In genomic region chrX:42456301-42456700, GRCh38 we compare ENCODE assay signal across 18 cellular contexts.
DNase-seq lines count a peak whose midpoint lies in the region; ATAC-seq and TF ChIP-seq lines count a peak whose summit lies in the region.
"Had no signal": no experiment of that assay in that cellular context is flagged by ENCODE, and none has a peak within 500 bp of the region (broad histone marks: within the 10 kb centered on the region; RNA-seq: fewer than 3 reads in every experiment).

No MANE protein-coding gene starts in this region.

- H3K9me3 ChIP-seq in left lung = no peaks in the 10 kb centered on the region
- H3K9me3 ChIP-seq in thyroid gland = no peaks in the 10 kb centered on the region
- H3K9me3 ChIP-seq: A549, BLaER1 had no signal

- H3K9me3 Mint-ChIP-seq in endothelial cell (ENCODE audit: unreplicated experiment) = no peaks in the 10 kb centered on the region
- H3K9me3 Mint-ChIP-seq: CD4-positive, alpha-beta memory T cell had no signal

- no peak overlapping the region for H3K4me3 ChIP-seq in left lung
- no peak overlapping the region for H3K4me3 ChIP-seq in thyroid gland (replicated peaks in 1 of 3)
- H3K4me3 ChIP-seq: A549, BLaER1 had no signal

- no peaks in the 10 kb centered on the region for H3K27me3 ChIP-seq in left lung
- H3K27me3 ChIP-seq in thyroid gland = no peaks in the 10 kb centered on the region

- ATAC-seq in left lung = peak; percentile 41
- no peak for ATAC-seq in HG02840 (IDR thresholded peaks at IDR 0.05; ENCODE audit: low FRiP score, unreplicated experiment)
- ATAC-seq: A549, HCT116 had no signal

- peak; percentile 7 for DNase-seq in RPMI8226
- DNase-seq in left lung = no peak
- peak; percentile 2 to 60 for DNase-seq in thyroid gland
- DNase-seq in endothelial cell (ENCODE audit: low spot score) = no peak
- no peak for DNase-seq in kidney glomerular epithelial cell (lab: John Stamatoyannopoulos, UW)
- DNase-seq: CD4-positive, alpha-beta memory T cell; DMS153; DMS79; GF-D8; GOT3; H7; HFFc6; IMR-90 had no signal

- no peak overlapping the region for H3K4me3 Mint-ChIP-seq in endothelial cell (ENCODE audit: unreplicated experiment)
- H3K4me3 Mint-ChIP-seq: CD14-positive monocyte; CD4-positive, alpha-beta memory T cell; HFFc6 had no signal

- WGBS in thyroid gland, 2 donors = 47 to 58% methylated on average over 7 of the region's 7 CpGs

- no peak overlapping the region for H3K27ac Mint-ChIP-seq in endothelial cell (ENCODE audit: unreplicated experiment)
- H3K27ac Mint-ChIP-seq: CD14-positive monocyte, HFFc6 had no signal

- intact Hi-C loops in left lung (cut with DNase I) (no loop called here), thyroid gland (cut with DNase I) (no loop called here)

- H3K36me3 Mint-ChIP-seq in endothelial cell (ENCODE audit: low read depth, unreplicated experiment) = no peaks in the 10 kb centered on the region
- H3K36me3 Mint-ChIP-seq: CD14-positive monocyte; CD4-positive, alpha-beta memory T cell had no signal

- H3K4me1 ChIP-seq in left lung (no peaks in the 10 kb centered on the region), thyroid gland (no peaks in the 10 kb centered on the region)
- H3K4me1 ChIP-seq: A549, BLaER1 had no signal

- H3K27ac ChIP-seq in left lung (no peak overlapping the region), thyroid gland (no peak overlapping the region)
- H3K27ac ChIP-seq: A549, BLaER1 had no signal

- TF ChIP-seq CTCF in left lung (IDR thresholded peaks at IDR 0.05) = no peak
- TF ChIP-seq CTCF in thyroid gland (IDR thresholded peaks at IDR 0.05) = no peak
- no peak for TF ChIP-seq CTCF in endothelial cell (IDR thresholded peaks at IDR 0.05; ENCODE audit: unreplicated experiment)

- no peaks in the 10 kb centered on the region for H3K27me3 Mint-ChIP-seq in endothelial cell (ENCODE audit: unreplicated experiment)
- H3K27me3 Mint-ChIP-seq: CD4-positive, alpha-beta memory T cell had no signal

- H3K4me1 Mint-ChIP-seq in endothelial cell (ENCODE audit: unreplicated experiment) = no peaks in the 10 kb centered on the region
- H3K4me1 Mint-ChIP-seq: CD14-positive monocyte; CD4-positive, alpha-beta memory T cell had no signal

- no peak for TF ChIP-seq POLR2A in thyroid gland (IDR thresholded peaks at IDR 0.05)

- H3K36me3 ChIP-seq in left lung = no peaks in the 10 kb centered on the region
- H3K36me3 ChIP-seq in thyroid gland = no peaks in the 10 kb centered on the region
- H3K36me3 ChIP-seq: BLaER1 had no signal

Comparison
In these comparisons a context has a peak if more than half of its experiments do, and no peak if none do; other contexts are left out.
1. DNase-seq: peak in RPMI8226 (single experiment) and thyroid gland (2 of 2); none in left lung (0 of 2), endothelial cell (single experiment) and kidney glomerular epithelial cell (single experiment).